16 cellular contexts compared by ENCODE assay signal in genomic region chr13:28117689-28118377, GRCh38. TPM values are rescaled to one million over a fixed set of nuclear protein-coding genes. Genes with fewer than 3 reads are reported as not detected.
DNase-seq lines count a peak whose midpoint lies in the region; ATAC-seq and TF ChIP-seq lines count a peak whose summit lies in the region.
"Had no signal": no experiment of that assay in that cellular context is flagged by ENCODE, and none has a peak within 500 bp of the region (broad histone marks: within the 10 kb centered on the region; RNA-seq: fewer than 3 reads in every experiment).

No MANE protein-coding gene starts in this region.

- H3K36me3 Mint-ChIP-seq in WTC11: no peaks in the 10 kb centered on the region
- no peaks in the 10 kb centered on the region for H3K36me3 Mint-ChIP-seq in stimulated activated memory B cell treated with anti-CD40 and anti-IgM and Interleukin-4, amounts not matched to agents 10 μg/mL and 1 μg/mL and 100 μg/mL, for 72 hours
- H3K36me3 Mint-ChIP-seq in CD8-positive, alpha-beta memory T cell: peaks cover 0 to 1% (median 0%) of the 10 kb centered on the region in 3 donors

- no TSS peak for BruUV-seq in A673 (replicated peaks; lab: Mats Ljungman, UMichigan)

- no peaks in the 10 kb centered on the region for H3K27me3 Mint-ChIP-seq in WTC11 (ENCODE audit: low read depth)
- no peaks in the 10 kb centered on the region for H3K27me3 Mint-ChIP-seq in stimulated activated memory B cell treated with anti-CD40 and anti-IgM and Interleukin-4, amounts not matched to agents 10 μg/mL and 1 μg/mL and 100 μg/mL, for 72 hours
- H3K27me3 Mint-ChIP-seq in CD8-positive, alpha-beta memory T cell: peaks cover 3 to 6% of the 10 kb centered on the region in 2 donors
- H3K27me3 Mint-ChIP-seq: stimulated activated naive CD8-positive, alpha-beta T cell treated with anti-CD3 and anti-CD28 coated beads, Interleukin-15, amount 100 ng/mL, for 72 hours had no signal

- H3K4me1 Mint-ChIP-seq in WTC11: no peaks in the 10 kb centered on the region; the same call in 1 of the 2 replicates
- peaks cover 14% of the 10 kb centered on the region for H3K4me1 Mint-ChIP-seq in stimulated activated memory B cell treated with anti-CD40 and anti-IgM and Interleukin-4, amounts not matched to agents 10 μg/mL and 1 μg/mL and 100 μg/mL, for 72 hours
- H3K4me1 Mint-ChIP-seq in CD8-positive, alpha-beta memory T cell: peaks cover 5 to 11% (median 11%) of the 10 kb centered on the region in 3 donors

- intact Hi-C loops in A673 (cut with micrococcal nuclease; ENCODE audit: unreplicated experiment): no loop called here

- ATAC-seq in WTC11 (peak; percentile 72), GM18498 (IDR thresholded peaks at IDR 0.05; ENCODE audit: unreplicated experiment) (no peak)
- no peak for ATAC-seq in stimulated activated memory B cell treated with anti-CD40 and anti-IgM and Interleukin-4, amounts not matched to agents 10 μg/mL and 1 μg/mL and 100 μg/mL, for 72 hours
- ATAC-seq: stimulated activated naive CD8-positive, alpha-beta T cell treated with anti-CD3 and anti-CD28 coated beads, Interleukin-15, amount 100 ng/mL, for 72 hours had no signal

- H3K27me3 ChIP-seq in A673 (replicated peaks; ENCODE audit: insufficient read depth, low read depth, low read length, poor library complexity) (no peaks in the 10 kb centered on the region), hepatocyte (no peaks in the 10 kb centered on the region)
- H3K27me3 ChIP-seq in CD8-positive, alpha-beta memory T cell (ENCODE audit: insufficient read depth, low read length, poor library complexity, severe bottlenecking): no peaks in the 10 kb centered on the region
- H3K27me3 ChIP-seq: BLaER1 had no signal

- H2AFZ ChIP-seq in hepatocyte: peak overlapping the region; percentile 35

- CTCF ChIA-PET in A673 (lab: Charles Lee): no interaction called here
- CTCF ChIA-PET in WTC11 (lab: Charles Lee): interaction anchor here (0.6 to 1.1 kb wide), 2 partner anchors 123 to 191 kb away, joined by 3 read pairs; no protein-coding TSS in a partner anchor
- CTCF ChIA-PET in CD8-positive, alpha-beta memory T cell (lab: Charles Lee): no interaction called here

- POLR2A ChIA-PET in A673 (lab: Charles Lee; ENCODE audit: low non-redundant PET): no interaction called here
- POLR2A ChIA-PET in WTC11 (lab: Charles Lee): interaction anchor here (0.7 to 0.8 kb wide), 2 partner anchors 14 to 83 kb away, joined by 3 read pairs; no protein-coding TSS in a partner anchor
- POLR2A ChIA-PET in CD8-positive, alpha-beta memory T cell (lab: Charles Lee): no interaction called here

- H3K4me1 ChIP-seq in A673 (ENCODE audit: insufficient read depth, low read length, poor library complexity, severe bottlenecking): no peaks in the 10 kb centered on the region
- H3K4me1 ChIP-seq in hepatocyte (ENCODE audit: insufficient read depth): no peaks in the 10 kb centered on the region
- H3K4me1 ChIP-seq in CD8-positive, alpha-beta memory T cell (ENCODE audit: insufficient read depth, low read length): no peaks in the 10 kb centered on the region

- no peak overlapping the region for H3K4me3 Mint-ChIP-seq in WTC11
- H3K4me3 Mint-ChIP-seq in stimulated activated memory B cell treated with anti-CD40 and anti-IgM and Interleukin-4, amounts not matched to agents 10 μg/mL and 1 μg/mL and 100 μg/mL, for 72 hours: no peak overlapping the region
- H3K4me3 Mint-ChIP-seq in CD8-positive, alpha-beta memory T cell: no peak overlapping the region
- H3K4me3 Mint-ChIP-seq: stimulated activated naive CD8-positive, alpha-beta T cell treated with anti-CD3 and anti-CD28 coated beads, Interleukin-15, amount 100 ng/mL, for 72 hours had no signal

- no peak overlapping the region for H3K27ac Mint-ChIP-seq in WTC11
- no peak overlapping the region for H3K27ac Mint-ChIP-seq in stimulated activated memory B cell treated with anti-CD40 and anti-IgM and Interleukin-4, amounts not matched to agents 10 μg/mL and 1 μg/mL and 100 μg/mL, for 72 hours
- H3K27ac Mint-ChIP-seq in CD8-positive, alpha-beta memory T cell: no peak overlapping the region
- H3K27ac Mint-ChIP-seq: progenitor cell of endocrine pancreas; stimulated activated naive CD8-positive, alpha-beta T cell treated with anti-CD3 and anti-CD28 coated beads, Interleukin-15, amount 100 ng/mL, for 72 hours had no signal

- H3K36me3 ChIP-seq in A673 (ENCODE audit: insufficient read depth, low read length, poor library complexity, severe bottlenecking) (no peaks in the 10 kb centered on the region), hepatocyte (replicated peaks; ENCODE audit: insufficient read depth, low read depth) (no peaks in the 10 kb centered on the region)
- H3K36me3 ChIP-seq in CD8-positive, alpha-beta memory T cell (ENCODE audit: insufficient read depth, low read length): no peaks in the 10 kb centered on the region
- H3K36me3 ChIP-seq: BLaER1 had no signal

- H3K9me3 Mint-ChIP-seq in WTC11: no peaks in the 10 kb centered on the region
- H3K9me3 Mint-ChIP-seq in stimulated activated memory B cell treated with anti-CD40 and anti-IgM and Interleukin-4, amounts not matched to agents 10 μg/mL and 1 μg/mL and 100 μg/mL, for 72 hours: no peaks in the 10 kb centered on the region
- H3K9me3 Mint-ChIP-seq in CD8-positive, alpha-beta memory T cell: no peaks in the 10 kb centered on the region
- H3K9me3 Mint-ChIP-seq: stimulated activated naive CD8-positive, alpha-beta T cell treated with anti-CD3 and anti-CD28 coated beads, Interleukin-15, amount 100 ng/mL, for 72 hours had no signal

- no peak overlapping the region for H3K4me3 ChIP-seq in A673 (ENCODE audit: low read depth, low read length, poor library complexity, severe bottlenecking)
- no peak overlapping the region for H3K4me3 ChIP-seq in hepatocyte
- H3K4me3 ChIP-seq in CD8-positive, alpha-beta memory T cell (ENCODE audit: low read length): no peak overlapping the region
- H3K4me3 ChIP-seq: BLaER1 had no signal

- DNase-seq in A673 (ENCODE audit: low spot score) (peak; percentile 49), HT-29 (ENCODE audit: low spot score) (peak; percentile 49), WTC11 (ENCODE audit: low spot score) (no peak), hepatocyte (ENCODE audit: low spot score) (no peak), NCI-H526 treated with DMSO at 0.1 percent for 48 hours (lab: John Stamatoyannopoulos, UW) (no peak)
- DNase-seq in CD8-positive, alpha-beta memory T cell: no peak
- DNase-seq: activated CD4-positive, alpha-beta T cell treated with anti-CD3 and anti-CD28 coated beads, Interleukin-2, amount 50 U/mL, for 4 hours; Kasumi-1; stimulated activated CD4-positive, alpha-beta T cell treated with anti-CD3 and anti-CD28 coated beads, Interleukin-4, amount 100 ng/mL, for 1 hour; stimulated activated naive CD8-positive, alpha-beta T cell treated with anti-CD3 and anti-CD28 coated beads, Interleukin-15, amount 100 ng/mL, for 72 hours; T-helper 1 cell had no signal

- TF ChIP-seq CTCF in A673 (conservative IDR thresholded peaks at IDR 0.05; ENCODE audit: low read depth, low read length): 0 out of 2 replicates have a peak, but pooled peaks have one; percentile 19
- no peak for TF ChIP-seq CTCF in WTC11 (IDR thresholded peaks at IDR 0.05)
- no peak for TF ChIP-seq CTCF in hepatocyte (IDR thresholded peaks at IDR 0.05; ENCODE audit: poor library complexity)

- H3K9me3 ChIP-seq in A673 (ENCODE audit: low read depth, low read length, poor library complexity, severe bottlenecking) (no peaks in the 10 kb centered on the region), hepatocyte (ENCODE audit: low read depth) (no peaks in the 10 kb centered on the region)
- H3K9me3 ChIP-seq in CD8-positive, alpha-beta memory T cell (ENCODE audit: low read length): no peaks in the 10 kb centered on the region
- H3K9me3 ChIP-seq: BLaER1 had no signal

- no peaks in the 10 kb centered on the region for H4K20me1 ChIP-seq in hepatocyte (ENCODE audit: insufficient read depth, poor library complexity, severe bottlenecking)
- H4K20me1 ChIP-seq: BLaER1 had no signal

- H3K79me2 ChIP-seq in hepatocyte: no peaks in the 10 kb centered on the region

- WGBS in hepatocyte (ENCODE audit: low lambda C conversion rate, missing lambda C conversion rate): 72% methylated on average over 9 of the region's 9 CpGs

- no peaks in the 10 kb centered on the region for H3K9me2 ChIP-seq in hepatocyte (replicated peaks; ENCODE audit: insufficient read depth)

- H3K4me2 ChIP-seq in hepatocyte: no peak overlapping the region
- H3K4me2 ChIP-seq: BLaER1 had no signal

- H3K27ac ChIP-seq in A673 (ENCODE audit: low read depth, low read length, poor library complexity, severe bottlenecking) (no peak overlapping the region), hepatocyte (no peak overlapping the region)
- H3K27ac ChIP-seq in CD8-positive, alpha-beta memory T cell (ENCODE audit: low read depth, low read length): no peak overlapping the region
- H3K27ac ChIP-seq: BLaER1 had no signal

TF ChIP-seq in WTC11, 78 proteins besides CTCF, POLR2A, EP300 and RAD21:
- TF ChIP-seq HMGXB4 (CRISPR knock-in tag; IDR thresholded peaks at IDR 0.05): no peak
- no peak for TF ChIP-seq RELA (CRISPR knock-in tag; IDR thresholded peaks at IDR 0.05; ENCODE audit: borderline replicate concordance)
- no peak for TF ChIP-seq MYBL2 (CRISPR knock-in tag; IDR thresholded peaks at IDR 0.05)
- no peak for TF ChIP-seq GABPB1 (CRISPR knock-in tag; IDR thresholded peaks at IDR 0.05)
- TF ChIP-seq EMX1 (CRISPR knock-in tag; IDR thresholded peaks at IDR 0.05): no peak
TF ChIP-seq in WTC11: peak in this region for 0.

RNA-seq across cellular contexts. Expression of gene FLT3, which starts 17.5 kb away (rescaled TPM):
- 0.15 and 0.22 TPM in 2 replicates for total RNA-seq in A673 (2021)
- total RNA-seq in HT-29 (2014; rRNA removed; shearing (Covaris generic)): not detected in 2 replicates
- total RNA-seq in WTC11 (2021): 0.15 to 0.34 TPM (median 0.16 TPM) in 3 replicates
- total RNA-seq in hepatocyte: 0.10 TPM in 1 of 2 replicates, not detected in the other
- polyA plus RNA-seq in hepatocyte: 0.09 and 0.29 TPM in 2 replicates
- total RNA-seq in CD8-positive, alpha-beta memory T cell: under 1 TPM in 1 of 2 experiments, not detected in 1; 0.07 TPM
- polyA plus RNA-seq in CD8-positive, alpha-beta memory T cell: not detected
- total RNA-seq: bronchial epithelial cell had no signal

RNA-seq across cellular contexts. Expression of gene PAN3, which starts 20.5 kb away (rescaled TPM):
- total RNA-seq in A673 (2021) (41.5 and 46.1 TPM in 2 replicates), WTC11 (2021) (33.1 to 37.8 TPM (median 34.2 TPM) in 3 replicates), hepatocyte (23.5 and 29.8 TPM in 2 replicates)
- 23.8 and 27.3 TPM in 2 replicates for total RNA-seq in HT-29 (2014; rRNA removed; shearing (Covaris generic))
- polyA plus RNA-seq in hepatocyte: 6.9 and 13.0 TPM in 2 replicates
- 10 to 100 TPM; 33.1 to 33.3 TPM for total RNA-seq in CD8-positive, alpha-beta memory T cell
- polyA plus RNA-seq in CD8-positive, alpha-beta memory T cell: 5.3 TPM

Comparison
In these comparisons a context has a peak if more than half of its experiments do, and no peak if none do; other contexts are left out.
1. DNase-seq: peak in A673 (single experiment) and HT-29 (single experiment); none in WTC11 (single experiment), hepatocyte (single experiment), NCI-H526 treated with DMSO at 0.1 percent for 48 hours (single experiment) and CD8-positive, alpha-beta memory T cell (0 of 5).